ENCODE assay signal across 20 cellular contexts in genomic region chr14:50338547-50338946, GRCh38.
"Had no signal": no experiment of that assay in that cellular context is flagged by ENCODE, and none has a peak within 500 bp of the region (broad histone marks: within the 10 kb centered on the region; RNA-seq: fewer than 3 reads in every experiment).

No MANE protein-coding gene starts in this region.

- H3K4me3 ChIP-seq: SJCRH30 had no signal

- H3K27me3 ChIP-seq: SJCRH30 had no signal

- ATAC-seq: Panc1, PC-3, Right ventricle myocardium inferior, SK-N-SH treated with all-trans-retinoic acid at 6 μM for 48 hours had no signal

- H3K27ac ChIP-seq: SJCRH30 had no signal

- H3K36me3 ChIP-seq: SJCRH30 had no signal

- H3K9me3 ChIP-seq: SJCRH30 had no signal

- DNase-seq: KBM-7; MV-4-11; NCI-H1048; NCI-H1105; NCI-H1436 treated with DMSO at 0.1 percent for 48 hours; NCI-H1694; NCI-H187 treated with DMSO at 0.1 percent for 48 hours; NCI-H2107; NCI-H226; NCI-H446; NCI-H510A; NCI-H524 treated with DMSO at 0.1 percent for 48 hours; NCI-H774; NK-92 treated with Interleukin-12 subunit alpha and Interleukin-12 subunit beta, amount 100 ng/mL, for 24 hours; PC-3; SHP77 treated with DMSO at 0.1 percent for 48 hours; SJCRH30 had no signal
